ENCODE assay signal across 9 cellular contexts in the genomic region with DNA sequence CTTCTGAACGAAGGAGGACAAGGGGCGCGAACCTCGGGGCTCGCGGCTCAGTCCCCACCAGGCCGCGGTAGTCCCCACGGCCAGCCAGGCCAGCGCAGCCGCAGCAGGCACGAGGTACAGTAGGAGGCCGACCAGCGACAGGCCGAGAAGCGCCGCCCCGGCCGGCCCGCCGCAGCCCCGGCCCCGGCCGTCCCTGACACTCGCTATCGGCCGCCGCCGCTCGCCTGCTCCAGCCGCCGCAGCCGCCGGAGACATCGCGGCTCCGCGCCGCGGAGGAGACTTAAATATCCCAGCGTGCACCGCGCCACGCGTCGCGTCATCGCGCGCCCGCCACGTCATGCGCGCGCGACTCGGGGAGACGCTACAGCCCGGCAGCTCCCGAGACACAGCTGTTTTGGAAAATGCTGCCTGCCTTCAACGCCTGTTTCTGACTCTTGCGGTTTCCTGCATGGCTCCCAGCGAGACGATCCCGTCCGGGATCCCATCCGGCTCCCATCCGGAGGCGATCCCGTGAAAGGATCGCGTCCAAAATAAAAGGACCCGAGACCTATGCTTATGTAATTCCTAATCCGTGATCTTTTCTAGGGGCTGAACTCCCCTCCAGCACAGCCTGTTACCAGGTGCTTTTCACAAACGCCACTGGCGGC. TPM values are rescaled to one million over a fixed set of nuclear protein-coding genes. Genes with fewer than 3 reads are reported as not detected.
DNase-seq lines count a peak whose midpoint lies in the region; ATAC-seq and TF ChIP-seq lines count a peak whose summit lies in the region.
"Not testable (repeated sequence)": the region's sequence is repeated elsewhere in the genome, so short reads cannot be mapped to it uniquely, and the experiment has no call there.
"Had no signal": no experiment of that assay in that cellular context is flagged by ENCODE, and none has a peak within 500 bp of the region (broad histone marks: within the 10 kb centered on the region; RNA-seq: fewer than 3 reads in every experiment).

No MANE protein-coding gene starts in this region.

- not testable (repeated sequence) for H3K9me2 ChIP-seq in GM23248 (ENCODE audit: insufficient read depth); SK-N-SH

- peak overlapping the region; percentile 79 for H2AFZ ChIP-seq in GM23248
- not testable (repeated sequence) for H2AFZ ChIP-seq in SK-N-SH (ENCODE audit: low read depth)

- peak overlapping the region; percentile 93 for H3K4me2 ChIP-seq in GM23248 (ENCODE audit: unreplicated experiment)
- H3K4me2 ChIP-seq in SK-N-SH: peak overlapping the region; percentile 95

- ATAC-seq in HG03575 (IDR thresholded peaks at IDR 0.05; ENCODE audit: extremely low read depth, insufficient number of reproducible peaks, low FRiP score, unreplicated experiment): peak; percentile 54

- WGBS in GM23248 (ENCODE audit: low coverage in 1 of 2, low lambda C conversion rate in 2 of 2, missing lambda C conversion rate in 2 of 2), 2 experiments: 0 to 1% methylated on average over 15 of the region's 76 CpGs
- 0% methylated on average over 7 of the region's 76 CpGs for WGBS in SK-N-SH (ENCODE audit: low lambda C conversion rate)

- TF ChIP-seq CTCF in GM12864 (IDR thresholded peaks at IDR 0.05; ENCODE audit: low read depth, low read length, missing control alignments); SK-N-SH (IDR thresholded peaks at IDR 0.05); foreskin fibroblast (IDR thresholded peaks at IDR 0.05; ENCODE audit: low read depth, low read length): not testable (repeated sequence)

- H3K27ac ChIP-seq in GM23248: peak overlapping the region; percentile 79
- peak overlapping the region; percentile 65 to 79 for H3K27ac ChIP-seq in SK-N-SH (ENCODE audit: low read depth in 2 of 2, low read length in 1 of 2)
- peak overlapping the region; percentile 67 for H3K27ac ChIP-seq in subcutaneous abdominal adipose tissue (ENCODE audit: low read depth, low read length)

- not testable (repeated sequence) for H3K4me1 ChIP-seq in GM23248 (ENCODE audit: insufficient read depth); SK-N-SH (ENCODE audit: control insufficient read depth in 1 of 2, insufficient read depth in 2 of 2, low read depth in 1 of 2, low read length in 1 of 2); adipocyte (ENCODE audit: control insufficient read depth, insufficient read depth, low read length); subcutaneous abdominal adipose tissue (ENCODE audit: control insufficient read depth in 5 of 5, insufficient read depth in 5 of 5, low read length in 5 of 5)

- H3K27me3 ChIP-seq in GM23248 (replicated peaks; ENCODE audit: insufficient read depth); SK-N-SH (ENCODE audit: insufficient read depth); adipocyte (replicated peaks; ENCODE audit: control insufficient read depth, insufficient read depth, low read length); subcutaneous abdominal adipose tissue (ENCODE audit: control insufficient read depth in 5 of 5, insufficient read depth in 4 of 5, low read length in 5 of 5): not testable (repeated sequence)

- POLR2A ChIA-PET in SK-N-SH (lab: Yijun Ruan, JAX): not testable (repeated sequence)

- TF ChIP-seq EP300 in SK-N-SH (IDR thresholded peaks at IDR 0.05; ENCODE audit: borderline replicate concordance in 1 of 2, low read depth in 1 of 2, low read length in 1 of 2): not testable (repeated sequence)

- H3K4me3 ChIP-seq in GM12864 (ENCODE audit: low read depth, low read length) (peak overlapping the region; percentile 62), GM23248 (peak overlapping the region; percentile 84), SK-N-SH (ENCODE audit: low read depth in 2 of 2, low read length in 1 of 2) (peak overlapping the region; percentile 57), adipocyte (ENCODE audit: low read length) (peak overlapping the region; percentile 82), foreskin fibroblast (ENCODE audit: low read depth in 1 of 2, low read length in 2 of 2) (peak overlapping the region; percentile 54 to 64), subcutaneous abdominal adipose tissue (ENCODE audit: low read depth in 1 of 5, low read length in 5 of 5) (peak overlapping the region; percentile 54 to 71 (median 59))

- H3K36me3 ChIP-seq in GM23248 (ENCODE audit: low read depth) (peaks cover 25% of the 10 kb centered on the region), SK-N-SH (replicated peaks in 1 of 2; ENCODE audit: control insufficient read depth in 1 of 2, insufficient read depth in 2 of 2, low read length in 1 of 2) (peaks cover 28 to 36% of the 10 kb centered on the region in 2 experiments), adipocyte (ENCODE audit: control insufficient read depth, insufficient read depth, low read length, severe bottlenecking) (peaks cover 26% of the 10 kb centered on the region), subcutaneous abdominal adipose tissue (ENCODE audit: control insufficient read depth in 5 of 5, insufficient read depth in 5 of 5, low read length in 5 of 5) (peaks cover 7 to 28% (median 20%) of the 10 kb centered on the region in 5 donors)

- not testable (repeated sequence) for H3K9me3 ChIP-seq in GM23248 (ENCODE audit: low read depth); SK-N-SH; adipocyte (ENCODE audit: control insufficient read depth, low read length); subcutaneous abdominal adipose tissue (ENCODE audit: control insufficient read depth in 5 of 5, low read length in 5 of 5)

- in situ Hi-C loops in GM23248 (cut with MboI): not testable (repeated sequence)

- H3F3A ChIP-seq in GM23248 (ENCODE audit: insufficient read depth): not testable (repeated sequence)
- H3F3A ChIP-seq in SK-N-SH (replicated peaks; ENCODE audit: insufficient read depth): peaks cover 11% of the 10 kb centered on the region

- not testable (repeated sequence) for DNase-seq in GM12864 (ENCODE audit: low read depth); SK-N-SH
- peak; percentile 40 for DNase-seq in GM23248
- DNase-seq in adipocyte (ENCODE audit: low read depth): peak; percentile 29
- DNase-seq in foreskin fibroblast: peak; percentile 3 to 45
- peak; percentile 68 for DNase-seq in myocyte (ENCODE audit: low read depth)

- H3K9ac ChIP-seq in GM23248 (peak overlapping the region; percentile 93), SK-N-SH (peak overlapping the region; percentile 92), adipocyte (ENCODE audit: low read length) (peak overlapping the region; percentile 88), subcutaneous abdominal adipose tissue (ENCODE audit: low read length in 5 of 5) (peak overlapping the region in 4 of 5 donors; percentile 48 to 73 (median 68))

- CTCF ChIA-PET in SK-N-SH (lab: Yijun Ruan, JAX): not testable (repeated sequence)

- H3K79me2 ChIP-seq in GM23248 (ENCODE audit: insufficient read depth): peaks cover 49% of the 10 kb centered on the region
- H3K79me2 ChIP-seq in SK-N-SH (ENCODE audit: insufficient read depth): peaks cover 16% of the 10 kb centered on the region

- not testable (repeated sequence) for TF ChIP-seq RAD21 in SK-N-SH (IDR thresholded peaks at IDR 0.05; ENCODE audit: low read length)

- H4K20me1 ChIP-seq in GM23248 (ENCODE audit: insufficient read depth); SK-N-SH (ENCODE audit: insufficient read depth): not testable (repeated sequence)

TF ChIP-seq in SK-N-SH, 30 proteins besides CTCF, POLR2A, EP300 and RAD21:
- peak; percentile 31; the same call in 1 of the 2 replicates for TF ChIP-seq MXI1 (IDR thresholded peaks at IDR 0.05; ENCODE audit: low read depth, low read length)
- 0 out of 2 replicates have a peak, but pooled peaks have one; percentile 22 for TF ChIP-seq POLR2AphosphoS5 (IDR thresholded peaks at IDR 0.05; ENCODE audit: low read depth, low read length)

RNA-seq across cellular contexts. Expression of a gene that starts 43.5 kb away (rescaled TPM):
- total RNA-seq in GM23248 (2014; rRNA removed; shearing (Covaris generic)): 8.6 and 14.9 TPM in 2 replicates
- polyA plus RNA-seq in GM23248 (2016; fragmentation: Nextera tagmentation; extraction: Ambion mirVana): 22.8 and 27.7 TPM in 2 replicates
- 17.5 and 20.4 TPM in 2 replicates for polyA plus RNA-seq in SK-N-SH (2012; rRNA removed)
- 18.0 and 21.5 TPM in 2 replicates for polyA plus RNA-seq in SK-N-SH (2012; cell fraction: cytosol; rRNA removed)
- 62.0 and 69.7 TPM in 2 replicates for polyA plus RNA-seq in SK-N-SH (2012; cell fraction: nucleus; rRNA removed)
- 8.5 and 10.3 TPM in 2 replicates for total RNA-seq in myocyte
- 48.1 TPM for polyA plus RNA-seq in myocyte (2012)

RNA-seq across cellular contexts. Expression of a gene that starts 47.2 kb away (rescaled TPM):
- total RNA-seq in GM23248 (2014; rRNA removed; shearing (Covaris generic)): 0.13 and 0.22 TPM in 2 replicates
- 0.61 and 1.0 TPM in 2 replicates for polyA plus RNA-seq in GM23248 (2016; fragmentation: Nextera tagmentation; extraction: Ambion mirVana)
- 1.3 and 1.6 TPM in 2 replicates for polyA plus RNA-seq in SK-N-SH (2012; rRNA removed)
- 0.24 and 0.42 TPM in 2 replicates for polyA plus RNA-seq in SK-N-SH (2012; cell fraction: cytosol; rRNA removed)
- 16.2 and 22.1 TPM in 2 replicates for polyA plus RNA-seq in SK-N-SH (2012; cell fraction: nucleus; rRNA removed)
- 0.86 and 0.94 TPM in 2 replicates for total RNA-seq in myocyte
- 1.7 TPM for polyA plus RNA-seq in myocyte (2012)

RNA-seq across cellular contexts. Expression of a gene that starts 49.5 kb away (rescaled TPM):
- not detected in 2 replicates for total RNA-seq in GM23248 (2014; rRNA removed; shearing (Covaris generic))
- polyA plus RNA-seq in GM23248 (2016; fragmentation: Nextera tagmentation; extraction: Ambion mirVana) (0.38 and 0.74 TPM in 2 replicates), SK-N-SH (2012; rRNA removed) (0.03 TPM in 1 of 2 replicates, not detected in the other)
- polyA plus RNA-seq in SK-N-SH (2012; cell fraction: cytosol; rRNA removed): 0.01 TPM in 1 of 2 replicates, not detected in the other
- polyA plus RNA-seq in SK-N-SH (2012; cell fraction: nucleus; rRNA removed): 0.04 and 0.06 TPM in 2 replicates
- total RNA-seq in myocyte: not detected in 2 replicates
- polyA plus RNA-seq in myocyte (2012): 2.1 TPM
- total RNA-seq: H4 had no signal
